ENCODE assay signal across 19 cellular contexts in genomic region chr22:22892096-22893052, GRCh38. TPM values are rescaled to one million over a fixed set of nuclear protein-coding genes. Genes with fewer than 3 reads are reported as not detected.
DNase-seq lines count a peak whose midpoint lies in the region; ATAC-seq, FAIRE-seq and TF ChIP-seq lines count a peak whose summit lies in the region.
"Had no signal": no experiment of that assay in that cellular context is flagged by ENCODE, and none has a peak within 500 bp of the region (broad histone marks: within the 10 kb centered on the region; RNA-seq: fewer than 3 reads in every experiment).

No MANE protein-coding gene starts in this region.

- peaks cover 6% of the 10 kb centered on the region for H3K4me1 Mint-ChIP-seq in activated naive CD4-positive, alpha-beta T cell treated with anti-CD3 and anti-CD28 coated beads, Interleukin-2, amount 10 ng/mL, durations not matched to agents 7 days and 5 days
- no peaks in the 10 kb centered on the region for H3K4me1 Mint-ChIP-seq in activated CD8-positive, alpha-beta T cell treated with anti-CD3 and anti-CD28 coated beads for 36 hours (ENCODE audit: low read depth)

- H3K9me3 ChIP-seq in SU-DHL-6 (ENCODE audit: insufficient read depth, low read length) (no peaks in the 10 kb centered on the region), osteoblast (ENCODE audit: low read depth, low read length) (no peaks in the 10 kb centered on the region), body of pancreas (no peaks in the 10 kb centered on the region)
- H3K9me3 ChIP-seq: SJSA1 had no signal

- peak overlapping the region; percentile 70 for H3K4me3 ChIP-seq in SU-DHL-6 (ENCODE audit: insufficient read depth, low read length, poor library complexity, severe bottlenecking)
- H3K4me3 ChIP-seq in osteoblast (ENCODE audit: insufficient read depth, low read length), result no peak overlapping the region
- no peak overlapping the region for H3K4me3 ChIP-seq in body of pancreas
- H3K4me3 ChIP-seq: PC-9, SJSA1 had no signal

- DNase-seq in activated naive CD4-positive, alpha-beta T cell treated with anti-CD3 and anti-CD28 coated beads, Interleukin-2, amount 10 ng/mL, durations not matched to agents 7 days and 5 days, result peak; percentile 3
- no peak for DNase-seq in activated naive CD4-positive, alpha-beta T cell (lab: John Stamatoyannopoulos, UW)
- DNase-seq in GM12892 (ENCODE audit: insufficient read length), result no peak
- DNase-seq in osteoblast (ENCODE audit: insufficient read length, low spot score, missing footprints), result peak; percentile 84
- no peak for DNase-seq in Ammon's horn (ENCODE audit: low spot score)
- DNase-seq in activated CD8-positive, alpha-beta T cell treated with anti-CD3 and anti-CD28 coated beads for 36 hours, result no peak
- no peak for DNase-seq in body of pancreas
- DNase-seq: H7, NCI-H1417 treated with DMSO at 0.1 percent for 48 hours, NCI-H2029, NCI-H2171, NCI-H446, NCI-H69, PC-9 had no signal

- TF ChIP-seq POLR2A in GM12892 (IDR thresholded peaks at IDR 0.05; ENCODE audit: low read depth, low read length), result no peak
- TF ChIP-seq POLR2A in body of pancreas (IDR thresholded peaks at IDR 0.05), result no peak

- CTCF ChIA-PET in activated naive CD4-positive, alpha-beta T cell treated with anti-CD3 and anti-CD28 coated beads, Interleukin-2, amount 10 ng/mL, durations not matched to agents 7 days and 5 days (lab: Charles Lee), result no interaction called here
- CTCF ChIA-PET in activated CD8-positive, alpha-beta T cell treated with anti-CD3 and anti-CD28 coated beads for 36 hours (lab: Charles Lee), result no interaction called here

- H3K4me3 Mint-ChIP-seq in activated naive CD4-positive, alpha-beta T cell treated with anti-CD3 and anti-CD28 coated beads, Interleukin-2, amount 10 ng/mL, durations not matched to agents 7 days and 5 days, result no peak overlapping the region
- no peak overlapping the region for H3K4me3 Mint-ChIP-seq in activated CD8-positive, alpha-beta T cell treated with anti-CD3 and anti-CD28 coated beads for 36 hours

- H3K4me1 ChIP-seq in osteoblast (ENCODE audit: insufficient read depth, low read length) (no peaks in the 10 kb centered on the region), body of pancreas (no peaks in the 10 kb centered on the region)

- H3K27me3 ChIP-seq in SU-DHL-6 (ENCODE audit: low read length) (no peaks in the 10 kb centered on the region), osteoblast (ENCODE audit: insufficient read depth, low read length) (peaks cover 6% of the 10 kb centered on the region), body of pancreas (peaks cover 0 to 4% of the 10 kb centered on the region in 2 donors)

- intact Hi-C loops in activated CD8-positive, alpha-beta T cell treated with anti-CD3 and anti-CD28 coated beads for 36 hours (cut with micrococcal nuclease), result no loop called here
- intact Hi-C loops in body of pancreas (cut with DNase I), result no loop called here

- no peaks in the 10 kb centered on the region for H3K9me2 ChIP-seq in SU-DHL-6 (replicated peaks; ENCODE audit: insufficient read depth, low read length)

- peaks cover 89% of the 10 kb centered on the region for H3F3A ChIP-seq in SU-DHL-6 (ENCODE audit: insufficient read depth)

- POLR2A ChIA-PET in activated CD8-positive, alpha-beta T cell treated with anti-CD3 and anti-CD28 coated beads for 36 hours (lab: Charles Lee), result interaction anchor here (0.7 kb wide), 1 partner anchor 547 kb away, joined by 5 read pairs; no protein-coding TSS in a partner anchor

- H2AFZ ChIP-seq in SU-DHL-6 (ENCODE audit: low read depth, low read length, severe bottlenecking), result no peak overlapping the region
- H2AFZ ChIP-seq in osteoblast (ENCODE audit: low read length), result no peak overlapping the region
- H2AFZ ChIP-seq: PC-9 had no signal

- peaks cover 71% of the 10 kb centered on the region for H3K27me3 Mint-ChIP-seq in activated naive CD4-positive, alpha-beta T cell treated with anti-CD3 and anti-CD28 coated beads, Interleukin-2, amount 10 ng/mL, durations not matched to agents 7 days and 5 days
- H3K27me3 Mint-ChIP-seq in activated CD8-positive, alpha-beta T cell treated with anti-CD3 and anti-CD28 coated beads for 36 hours, result peaks cover 27% of the 10 kb centered on the region

- H3K27ac ChIP-seq in SU-DHL-6 (ENCODE audit: low read depth, low read length), result peak overlapping the region; percentile 98
- no peak overlapping the region for H3K27ac ChIP-seq in osteoblast (ENCODE audit: low read depth, low read length)
- H3K27ac ChIP-seq in body of pancreas, result no peak overlapping the region
- H3K27ac ChIP-seq: C4-2B, PC-9, SJSA1 had no signal

- H4K20me1 ChIP-seq in SU-DHL-6 (ENCODE audit: low read depth, low read length) (no peaks in the 10 kb centered on the region), osteoblast (ENCODE audit: insufficient read depth, low read length) (no peaks in the 10 kb centered on the region)

- no peaks in the 10 kb centered on the region for H3K9me3 Mint-ChIP-seq in activated naive CD4-positive, alpha-beta T cell treated with anti-CD3 and anti-CD28 coated beads, Interleukin-2, amount 10 ng/mL, durations not matched to agents 7 days and 5 days
- H3K9me3 Mint-ChIP-seq in activated CD8-positive, alpha-beta T cell treated with anti-CD3 and anti-CD28 coated beads for 36 hours, result no peaks in the 10 kb centered on the region

- no peak for ATAC-seq in activated CD8-positive, alpha-beta T cell treated with anti-CD3 and anti-CD28 coated beads for 36 hours
- ATAC-seq in body of pancreas, result no peak

- peaks cover 59% of the 10 kb centered on the region for H3K36me3 ChIP-seq in SU-DHL-6 (ENCODE audit: low read length)
- no peaks in the 10 kb centered on the region for H3K36me3 ChIP-seq in osteoblast (ENCODE audit: insufficient read depth, low read length)
- no peaks in the 10 kb centered on the region for H3K36me3 ChIP-seq in body of pancreas (replicated peaks in 1 of 2; ENCODE audit: insufficient read depth in 1 of 2, low read depth in 2 of 2)
- H3K36me3 ChIP-seq: SJSA1 had no signal

- no peaks in the 10 kb centered on the region for H3K36me3 Mint-ChIP-seq in activated naive CD4-positive, alpha-beta T cell treated with anti-CD3 and anti-CD28 coated beads, Interleukin-2, amount 10 ng/mL, durations not matched to agents 7 days and 5 days
- H3K36me3 Mint-ChIP-seq in activated CD8-positive, alpha-beta T cell treated with anti-CD3 and anti-CD28 coated beads for 36 hours (ENCODE audit: low read depth), result no peaks in the 10 kb centered on the region

- FAIRE-seq in GM12892 (lab: Jason Lieb, UNC), result peak; percentile 24

- 88% methylated on average over 1 of the region's 1 CpG for WGBS in body of pancreas, 2 donors

- H3K79me2 ChIP-seq in SU-DHL-6 (ENCODE audit: insufficient read depth, low read length) (peaks cover 100% of the 10 kb centered on the region), osteoblast (ENCODE audit: insufficient read depth, low read length) (no peaks in the 10 kb centered on the region)

- peak overlapping the region; percentile 97 for H3K4me2 ChIP-seq in SU-DHL-6 (ENCODE audit: low read depth, low read length, poor library complexity, severe bottlenecking)
- H3K4me2 ChIP-seq in osteoblast (ENCODE audit: insufficient read depth, low read length), result no peak overlapping the region
- H3K4me2 ChIP-seq: PC-9 had no signal

- no peak for TF ChIP-seq CTCF in SU-DHL-6 (IDR thresholded peaks at IDR 0.05; ENCODE audit: insufficient read depth, low read length, poor library complexity, severe bottlenecking)
- TF ChIP-seq CTCF in osteoblast (IDR thresholded peaks at IDR 0.05; ENCODE audit: extremely low read depth, low read depth, low read length), result no peak
- TF ChIP-seq CTCF in activated CD8-positive, alpha-beta T cell treated with anti-CD3 and anti-CD28 coated beads for 36 hours (IDR thresholded peaks at IDR 0.05), result no peak
- no peak for TF ChIP-seq CTCF in body of pancreas (IDR thresholded peaks at IDR 0.05)

- H3K9ac ChIP-seq in SU-DHL-6 (ENCODE audit: low read length), result peak overlapping the region; percentile 95

- no peak overlapping the region for H3K27ac Mint-ChIP-seq in activated naive CD4-positive, alpha-beta T cell treated with anti-CD3 and anti-CD28 coated beads, Interleukin-2, amount 10 ng/mL, durations not matched to agents 7 days and 5 days
- H3K27ac Mint-ChIP-seq in activated CD8-positive, alpha-beta T cell treated with anti-CD3 and anti-CD28 coated beads for 36 hours, result no peak overlapping the region

RNA-seq across cellular contexts. Expression of gene IGLL5, which starts 4.8 kb away (rescaled TPM):
- 20.3 TPM for polyA plus RNA-seq in GM12892 (2012; ENCODE audit: missing spikeins)
- total RNA-seq in osteoblast, result not detected in 2 replicates
- total RNA-seq in activated CD8-positive, alpha-beta T cell treated with anti-CD3 and anti-CD28 coated beads for 36 hours, result not detected
- total RNA-seq in body of pancreas, result 1 to 10 TPM; 3.4 to 5.3 TPM
- total RNA-seq: A172, H7, LHCN-M2, PC-9, SJSA1 had no signal

Comparison
In these comparisons a context has a peak if more than half of its experiments do, and no peak if none do; other contexts are left out.
1. DNase-seq: peak in activated naive CD4-positive, alpha-beta T cell treated with anti-CD3 and anti-CD28 coated beads, Interleukin-2, amount 10 ng/mL, durations not matched to agents 7 days and 5 days (single experiment) and osteoblast (single experiment); none in activated naive CD4-positive, alpha-beta T cell (0 of 4), GM12892 (single experiment), Ammon's horn (single experiment), activated CD8-positive, alpha-beta T cell treated with anti-CD3 and anti-CD28 coated beads for 36 hours (single experiment) and body of pancreas (0 of 4).